ENCODE assay signal across 8 cellular contexts in genomic region chr17:45135192-45135977, GRCh38. TPM values are rescaled to one million over a fixed set of nuclear protein-coding genes. Genes with fewer than 3 reads are reported as not detected.
A peak's percentile ranks its signal among the peaks of the same experiment; 100 is the strongest.
DNase-seq lines count a peak whose midpoint lies in the region; ATAC-seq and TF ChIP-seq lines count a peak whose summit lies in the region.

A gene with protein sequence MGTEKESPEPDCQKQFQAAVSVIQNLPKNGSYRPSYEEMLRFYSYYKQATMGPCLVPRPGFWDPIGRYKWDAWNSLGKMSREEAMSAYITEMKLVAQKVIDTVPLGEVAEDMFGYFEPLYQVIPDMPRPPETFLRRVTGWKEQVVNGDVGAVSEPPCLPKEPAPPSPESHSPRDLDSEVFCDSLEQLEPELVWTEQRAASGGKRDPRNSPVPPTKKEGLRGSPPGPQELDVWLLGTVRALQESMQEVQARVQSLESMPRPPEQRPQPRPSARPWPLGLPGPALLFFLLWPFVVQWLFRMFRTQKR (plus strand): TSS chr17:45135687. CDS start chr17:45136145, 458 bp downstream.

- peak within 1 kb of the TSS; percentile 55 to 86 (median 76) for H3K27ac Mint-ChIP-seq in immature natural killer cell

- H3K4me3 ChIP-seq in WI38 (ENCODE audit: low read depth, low read length) (peak within 1 kb of the TSS; percentile 75), cardiac fibroblast (replicated peaks in 1 of 2; ENCODE audit: low read depth in 2 of 2, low read length in 2 of 2) (peak within 1 kb of the TSS; percentile 69 to 76)

- peak within 1 kb of the TSS; percentile 82 to 88 (median 86) for H3K4me3 Mint-ChIP-seq in immature natural killer cell

- H3K27me3 Mint-ChIP-seq in immature natural killer cell (ENCODE audit: low read depth in 3 of 3): peaks cover 4 to 10% (median 8%) of the 10 kb centered on the region in 3 donors

- H3K36me3 Mint-ChIP-seq in immature natural killer cell: no peaks in the 10 kb centered on the region

- ATAC-seq in GM18873 (IDR thresholded peaks at IDR 0.05; ENCODE audit: low FRiP score, unreplicated experiment) (peak; percentile 87), HG03139 (IDR thresholded peaks at IDR 0.05; ENCODE audit: unreplicated experiment) (peak; percentile 69)

- H3K4me1 Mint-ChIP-seq in immature natural killer cell: peaks cover 19 to 22% of the 10 kb centered on the region in 2 donors

- peak; percentile 100 for TF ChIP-seq CTCF in WI38 (IDR thresholded peaks at IDR 0.05; ENCODE audit: low read depth, low read length)
- TF ChIP-seq CTCF in cardiac fibroblast (IDR thresholded peaks at IDR 0.05; ENCODE audit: low read depth, low read length): peak; percentile 100

- DNase-seq in AG08396 (ENCODE audit: low spot score) (peak; percentile 97), NCI-H2227 (lab: John Stamatoyannopoulos, UW; ENCODE audit: unreplicated experiment) (peak; percentile 98), cardiac fibroblast (ENCODE audit: low read depth in 2 of 2) (peak; percentile 98 to 99), immature natural killer cell (peak; percentile 98), smooth muscle cell of the brain vasculature (ENCODE audit: low read depth, low spot score) (peak; percentile 94)

- H3K9me3 Mint-ChIP-seq in immature natural killer cell: no peaks in the 10 kb centered on the region

RNA-seq across cellular contexts. Expression of the gene that starts here (rescaled TPM):
- polyA plus RNA-seq in immature natural killer cell: 10 to 100 TPM in 2 of 3 donors, 1 to 10 TPM in 1; 7.9 to 11.2 (median 10.4) TPM

Comparison
In these comparisons a context has a peak if more than half of its experiments do, and no peak if none do; other contexts are left out.
1. Peak in every context shown above with its lines: DNase-seq, ATAC-seq and H3K4me3 ChIP-seq.